ENCODE assay signal across 24 cellular contexts in genomic region chr2:14565666-14566065, GRCh38.
"Had no signal": no experiment of that assay in that cellular context is flagged by ENCODE, and none has a peak within 500 bp of the region (broad histone marks: within the 10 kb centered on the region; RNA-seq: fewer than 3 reads in every experiment).

No MANE protein-coding gene starts in this region.

- H3K27ac Mint-ChIP-seq: activated CD4-positive, alpha-beta memory T cell treated with anti-CD3 and anti-CD28 coated beads, Interleukin-2, amount 10 ng/mL, durations not matched to agents 7 days and 5 days; activated CD4-positive, alpha-beta T cell treated with anti-CD3 and anti-CD28 coated beads for 36 hours; activated naive CD8-positive, alpha-beta T cell treated with anti-CD3 and anti-CD28 coated beads, Interleukin-2, amount 10 ng/mL, durations not matched to agents 7 days and 5 days; activated T-cell treated with anti-CD3 and anti-CD28 coated beads, Interleukin-2, amount 50 U/mL, for 72 hours; activated T-helper 2 cell treated with anti-CD3 and anti-CD28 coated beads, Interferon-gamma antibody, Interleukin-2, Interleukin-4, amounts not matched to agents 10 μg/mL and 5 μg/mL and 100 μg/mL, durations not matched to agents 14 hours and 24 hours and 36 hours; T-cell had no signal

- H3K27me3 Mint-ChIP-seq: activated CD4-positive, alpha-beta memory T cell treated with anti-CD3 and anti-CD28 coated beads, Interleukin-2, amount 10 ng/mL, durations not matched to agents 7 days and 5 days; activated CD4-positive, alpha-beta T cell treated with anti-CD3 and anti-CD28 coated beads for 36 hours; activated naive CD8-positive, alpha-beta T cell treated with anti-CD3 and anti-CD28 coated beads, Interleukin-2, amount 10 ng/mL, durations not matched to agents 7 days and 5 days; T-cell had no signal

- H3K9me3 ChIP-seq: adrenal gland, breast epithelium had no signal

- H3K4me3 ChIP-seq: adrenal gland, breast epithelium, PC-9, SK-N-MC had no signal

- H3K27me3 ChIP-seq: adrenal gland, breast epithelium had no signal

- H3K4me2 ChIP-seq: PC-9 had no signal

- H3K27ac ChIP-seq: adrenal gland, breast epithelium, PC-9, SK-N-MC, WERI-Rb-1 had no signal

- H2AFZ ChIP-seq: PC-9 had no signal

- H3K36me3 Mint-ChIP-seq: activated naive CD8-positive, alpha-beta T cell treated with anti-CD3 and anti-CD28 coated beads, Interleukin-2, amount 10 ng/mL, durations not matched to agents 7 days and 5 days; T-cell had no signal

- H3K36me3 ChIP-seq: adrenal gland, breast epithelium, WERI-Rb-1 had no signal

- H3K4me1 Mint-ChIP-seq: activated CD4-positive, alpha-beta memory T cell treated with anti-CD3 and anti-CD28 coated beads, Interleukin-2, amount 10 ng/mL, durations not matched to agents 7 days and 5 days; activated CD4-positive, alpha-beta T cell treated with anti-CD3 and anti-CD28 coated beads for 36 hours; activated naive CD8-positive, alpha-beta T cell treated with anti-CD3 and anti-CD28 coated beads, Interleukin-2, amount 10 ng/mL, durations not matched to agents 7 days and 5 days; T-cell had no signal

- ATAC-seq: activated CD4-positive, alpha-beta T cell treated with anti-CD3 and anti-CD28 coated beads for 36 hours; activated T-cell treated with anti-CD3 and anti-CD28 coated beads, Interleukin-2, amount 50 U/mL, for 72 hours; T-cell had no signal

- H3K4me1 ChIP-seq: adrenal gland, breast epithelium had no signal

- DNase-seq: activated CD4-positive, alpha-beta memory T cell treated with anti-CD3 and anti-CD28 coated beads, Interleukin-2, amount 10 ng/mL, durations not matched to agents 7 days and 5 days; activated CD4-positive, alpha-beta T cell treated with anti-CD3 and anti-CD28 coated beads for 36 hours; activated CD4-positive, alpha-beta T cell treated with anti-CD3 and anti-CD28 coated beads, Interleukin-2, amount 50 U/mL, for 1 hour; activated CD8-positive, alpha-beta memory T cell treated with anti-CD3 and anti-CD28 coated beads, Interleukin-2, amount 50 U/mL, for 4 hours; activated naive CD4-positive, alpha-beta T cell treated with anti-CD3 and anti-CD28 coated beads, Interleukin-2, amount 50 U/mL, for 16 hours; activated naive CD8-positive, alpha-beta T cell treated with anti-CD3 and anti-CD28 coated beads, Interleukin-2, amount 10 ng/mL, durations not matched to agents 7 days and 5 days; activated T-cell treated with anti-CD3 and anti-CD28 coated beads, Interleukin-2, amount 50 U/mL, for 72 hours; adrenal gland; aorta; central memory CD4-positive, alpha-beta T cell; MM.1S; NCI-H1105; NCI-H146; NCI-H187 treated with DMSO at 0.1 percent for 48 hours; NCI-H2081 treated with DMSO at 0.1 percent for 48 hours; NCI-H446 treated with DMSO at 0.1 percent for 48 hours; NCI-H524 treated with DMSO at 0.1 percent for 48 hours; PC-9; SIG-M5; T-cell; WERI-Rb-1 had no signal

- H3K4me3 Mint-ChIP-seq: activated CD4-positive, alpha-beta memory T cell treated with anti-CD3 and anti-CD28 coated beads, Interleukin-2, amount 10 ng/mL, durations not matched to agents 7 days and 5 days; activated CD4-positive, alpha-beta T cell treated with anti-CD3 and anti-CD28 coated beads for 36 hours; activated naive CD8-positive, alpha-beta T cell treated with anti-CD3 and anti-CD28 coated beads, Interleukin-2, amount 10 ng/mL, durations not matched to agents 7 days and 5 days; activated T-cell treated with anti-CD3 and anti-CD28 coated beads, Interleukin-2, amount 50 U/mL, for 72 hours; T-cell had no signal
